8 cellular contexts compared by ENCODE assay signal in genomic region chr13:42272776-42273175, GRCh38. TPM values are rescaled to one million over a fixed set of nuclear protein-coding genes. Genes with fewer than 3 reads are reported as not detected.
DNase-seq lines count a peak whose midpoint lies in the region; ATAC-seq and TF ChIP-seq lines count a peak whose summit lies in the region.

No MANE protein-coding gene starts in this region.

- no peak for ATAC-seq in left lung

- H3K27me3 Mint-ChIP-seq in activated CD4-positive, alpha-beta T cell treated with anti-CD3 and anti-CD28 coated beads, Interleukin-2, amount 10 ng/mL, durations not matched to agents 7 days and 5 days, result no peaks in the 10 kb centered on the region
- H3K27me3 Mint-ChIP-seq in activated naive CD8-positive, alpha-beta T cell treated with anti-CD3 and anti-CD28 coated beads for 36 hours, result no peaks in the 10 kb centered on the region

- DNase-seq in activated CD4-positive, alpha-beta T cell treated with anti-CD3 and anti-CD28 coated beads, Interleukin-2, amount 10 ng/mL, durations not matched to agents 7 days and 5 days, result no peak
- DNase-seq in activated CD4-positive, alpha-beta T cell treated with anti-CD3 and anti-CD28 coated beads, Interleukin-2, amount 50 U/mL, for 48 hours, result no peak
- no peak for DNase-seq in activated naive CD8-positive, alpha-beta T cell treated with anti-CD3 and anti-CD28 coated beads for 36 hours
- DNase-seq in left lung, result no peak
- no peak for DNase-seq in thyroid gland
- DNase-seq in HPDE6-E6E7 (ENCODE audit: extremely low spot score), result no peak
- no peak for DNase-seq in effector CD4-positive, alpha-beta T cell
- DNase-seq in NCI-H748 treated with DMSO at 0.1 percent for 48 hours (lab: John Stamatoyannopoulos, UW), result no peak

- peaks cover 9% of the 10 kb centered on the region for H3K9me3 Mint-ChIP-seq in activated CD4-positive, alpha-beta T cell treated with anti-CD3 and anti-CD28 coated beads, Interleukin-2, amount 10 ng/mL, durations not matched to agents 7 days and 5 days
- H3K9me3 Mint-ChIP-seq in activated naive CD8-positive, alpha-beta T cell treated with anti-CD3 and anti-CD28 coated beads for 36 hours, result peaks cover 2% of the 10 kb centered on the region

- H3K4me3 ChIP-seq in left lung (peak overlapping the region; percentile 80 to 96), thyroid gland (replicated peaks in 1 of 3) (peak overlapping the region; percentile 94 to 97 (median 96))

- no peak for TF ChIP-seq CTCF in left lung (IDR thresholded peaks at IDR 0.05)
- no peak for TF ChIP-seq CTCF in thyroid gland (IDR thresholded peaks at IDR 0.05)

- peak overlapping the region; percentile 99 for H3K4me3 Mint-ChIP-seq in activated CD4-positive, alpha-beta T cell treated with anti-CD3 and anti-CD28 coated beads, Interleukin-2, amount 10 ng/mL, durations not matched to agents 7 days and 5 days
- H3K4me3 Mint-ChIP-seq in activated naive CD8-positive, alpha-beta T cell treated with anti-CD3 and anti-CD28 coated beads for 36 hours, result peak overlapping the region; percentile 96

- POLR2A ChIA-PET in activated CD4-positive, alpha-beta T cell treated with anti-CD3 and anti-CD28 coated beads, Interleukin-2, amount 10 ng/mL, durations not matched to agents 7 days and 5 days (lab: Charles Lee), result interaction anchor here (0.7 to 0.9 kb wide), 2 partner anchors 95 to 1010 kb away, joined by 3 to 4 read pairs; partner anchors contain the start of gene MTRF1

- no peaks in the 10 kb centered on the region for H3K36me3 ChIP-seq in left lung
- H3K36me3 ChIP-seq in thyroid gland, result no peaks in the 10 kb centered on the region

- TF ChIP-seq POLR2A in thyroid gland (IDR thresholded peaks at IDR 0.05), result no peak

- CTCF ChIA-PET in activated CD4-positive, alpha-beta T cell treated with anti-CD3 and anti-CD28 coated beads, Interleukin-2, amount 10 ng/mL, durations not matched to agents 7 days and 5 days (lab: Charles Lee), result interaction anchor here (0.6 to 2.4 kb wide), 7 partner anchors 11 to 1305 kb away, joined by 3 to 8 read pairs (median 4); no protein-coding TSS in a partner anchor

- 11 to 13% methylated on average over 4 of the region's 4 CpGs for WGBS in thyroid gland, 2 donors

- H3K27me3 ChIP-seq in left lung, result no peaks in the 10 kb centered on the region
- H3K27me3 ChIP-seq in thyroid gland, result no peaks in the 10 kb centered on the region

- peak overlapping the region; percentile 88 to 95 for H3K27ac ChIP-seq in left lung
- H3K27ac ChIP-seq in thyroid gland, result peak overlapping the region in 2 of 3 donors; percentile 85 to 87

- peaks cover 50% of the 10 kb centered on the region for H3K4me1 Mint-ChIP-seq in activated CD4-positive, alpha-beta T cell treated with anti-CD3 and anti-CD28 coated beads, Interleukin-2, amount 10 ng/mL, durations not matched to agents 7 days and 5 days
- H3K4me1 Mint-ChIP-seq in activated naive CD8-positive, alpha-beta T cell treated with anti-CD3 and anti-CD28 coated beads for 36 hours, result peaks cover 58% of the 10 kb centered on the region

- peaks cover 20% of the 10 kb centered on the region for H3K36me3 Mint-ChIP-seq in activated CD4-positive, alpha-beta T cell treated with anti-CD3 and anti-CD28 coated beads, Interleukin-2, amount 10 ng/mL, durations not matched to agents 7 days and 5 days (ENCODE audit: low read depth)
- H3K36me3 Mint-ChIP-seq in activated naive CD8-positive, alpha-beta T cell treated with anti-CD3 and anti-CD28 coated beads for 36 hours, result peaks cover 41% of the 10 kb centered on the region

- no peaks in the 10 kb centered on the region for H3K9me3 ChIP-seq in left lung
- no peaks in the 10 kb centered on the region for H3K9me3 ChIP-seq in thyroid gland

- intact Hi-C loops in left lung (cut with DNase I), result no loop called here
- intact Hi-C loops in thyroid gland (cut with DNase I), result no loop called here

- peak overlapping the region; percentile 98 for H3K27ac Mint-ChIP-seq in activated CD4-positive, alpha-beta T cell treated with anti-CD3 and anti-CD28 coated beads, Interleukin-2, amount 10 ng/mL, durations not matched to agents 7 days and 5 days
- H3K27ac Mint-ChIP-seq in activated naive CD8-positive, alpha-beta T cell treated with anti-CD3 and anti-CD28 coated beads for 36 hours, result peak overlapping the region; percentile 98

- H3K4me1 ChIP-seq in left lung, result peaks cover 17 to 27% of the 10 kb centered on the region in 2 donors
- peaks cover 3 to 6% of the 10 kb centered on the region in 2 donors for H3K4me1 ChIP-seq in thyroid gland

RNA-seq across cellular contexts. Expression of gene AKAP11, which starts 0.8 kb away (rescaled TPM):
- 10 to 100 TPM; 27.2 to 30.1 TPM for total RNA-seq in activated CD4-positive, alpha-beta T cell treated with anti-CD3 and anti-CD28 coated beads, Interleukin-2, amount 10 ng/mL, durations not matched to agents 7 days and 5 days
- 10 to 100 TPM; 37.7 to 38.0 TPM for total RNA-seq in activated naive CD8-positive, alpha-beta T cell treated with anti-CD3 and anti-CD28 coated beads for 36 hours
- total RNA-seq in left lung (10 to 100 TPM; 30.3 to 34.5 TPM), thyroid gland (10 to 100 TPM; 30.9 to 49.8 (median 34.7) TPM)
